In the genomic region with DNA sequence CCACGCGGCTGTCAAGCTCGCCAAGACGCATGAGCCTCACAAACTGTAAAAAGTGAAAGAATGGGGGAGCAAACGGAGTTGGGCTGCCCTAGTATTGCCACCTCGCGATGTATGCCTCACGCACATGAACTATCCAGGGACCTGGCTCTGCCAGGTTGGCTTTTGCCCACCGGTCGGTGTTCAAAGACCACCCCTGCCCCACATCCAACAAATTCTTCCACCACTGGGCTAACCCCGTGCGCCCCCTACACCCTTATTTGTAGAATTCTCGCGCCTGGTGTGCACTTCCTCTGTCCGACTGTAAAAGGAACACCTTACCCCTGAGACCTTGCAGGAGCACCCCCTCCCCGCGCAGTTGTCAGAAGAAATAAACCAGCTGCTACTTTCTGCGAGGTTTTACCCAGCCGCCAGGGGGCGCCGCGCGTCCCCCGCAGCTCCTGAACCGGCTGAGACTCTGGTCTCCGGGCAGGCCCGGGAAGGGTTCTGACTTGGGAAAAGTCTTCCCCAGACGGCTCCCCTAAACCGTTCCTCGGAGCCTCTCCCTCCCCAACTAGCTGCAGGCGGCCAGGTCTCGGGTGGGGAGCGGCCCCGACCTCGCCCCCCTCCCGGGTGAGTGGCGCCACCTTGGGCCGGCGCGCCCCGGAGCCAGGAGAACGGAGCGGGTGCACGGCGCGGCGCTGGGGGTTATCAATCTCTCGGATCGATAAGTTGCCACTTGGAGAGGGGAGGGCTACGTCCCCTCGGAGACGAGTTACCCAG, we compare ENCODE assay signal across 1 cellular context.
TF ChIP-seq lines count a peak whose summit lies in the region.

No MANE protein-coding gene starts in this region.

TF ChIP-seq in HepG2, 621 proteins besides CTCF, POLR2A, EP300 and RAD21 (continued from another document and continues in another):
- TF ChIP-seq, protein P1, sequence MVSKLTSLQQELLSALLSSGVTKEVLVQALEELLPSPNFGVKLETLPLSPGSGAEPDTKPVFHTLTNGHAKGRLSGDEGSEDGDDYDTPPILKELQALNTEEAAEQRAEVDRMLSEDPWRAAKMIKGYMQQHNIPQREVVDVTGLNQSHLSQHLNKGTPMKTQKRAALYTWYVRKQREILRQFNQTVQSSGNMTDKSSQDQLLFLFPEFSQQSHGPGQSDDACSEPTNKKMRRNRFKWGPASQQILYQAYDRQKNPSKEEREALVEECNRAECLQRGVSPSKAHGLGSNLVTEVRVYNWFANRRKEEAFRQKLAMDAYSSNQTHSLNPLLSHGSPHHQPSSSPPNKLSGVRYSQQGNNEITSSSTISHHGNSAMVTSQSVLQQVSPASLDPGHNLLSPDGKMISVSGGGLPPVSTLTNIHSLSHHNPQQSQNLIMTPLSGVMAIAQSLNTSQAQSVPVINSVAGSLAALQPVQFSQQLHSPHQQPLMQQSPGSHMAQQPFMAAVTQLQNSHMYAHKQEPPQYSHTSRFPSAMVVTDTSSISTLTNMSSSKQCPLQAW (CRISPR knock-in tag; IDR thresholded peaks at IDR 0.05): no peak
- TF ChIP-seq, protein P2, sequence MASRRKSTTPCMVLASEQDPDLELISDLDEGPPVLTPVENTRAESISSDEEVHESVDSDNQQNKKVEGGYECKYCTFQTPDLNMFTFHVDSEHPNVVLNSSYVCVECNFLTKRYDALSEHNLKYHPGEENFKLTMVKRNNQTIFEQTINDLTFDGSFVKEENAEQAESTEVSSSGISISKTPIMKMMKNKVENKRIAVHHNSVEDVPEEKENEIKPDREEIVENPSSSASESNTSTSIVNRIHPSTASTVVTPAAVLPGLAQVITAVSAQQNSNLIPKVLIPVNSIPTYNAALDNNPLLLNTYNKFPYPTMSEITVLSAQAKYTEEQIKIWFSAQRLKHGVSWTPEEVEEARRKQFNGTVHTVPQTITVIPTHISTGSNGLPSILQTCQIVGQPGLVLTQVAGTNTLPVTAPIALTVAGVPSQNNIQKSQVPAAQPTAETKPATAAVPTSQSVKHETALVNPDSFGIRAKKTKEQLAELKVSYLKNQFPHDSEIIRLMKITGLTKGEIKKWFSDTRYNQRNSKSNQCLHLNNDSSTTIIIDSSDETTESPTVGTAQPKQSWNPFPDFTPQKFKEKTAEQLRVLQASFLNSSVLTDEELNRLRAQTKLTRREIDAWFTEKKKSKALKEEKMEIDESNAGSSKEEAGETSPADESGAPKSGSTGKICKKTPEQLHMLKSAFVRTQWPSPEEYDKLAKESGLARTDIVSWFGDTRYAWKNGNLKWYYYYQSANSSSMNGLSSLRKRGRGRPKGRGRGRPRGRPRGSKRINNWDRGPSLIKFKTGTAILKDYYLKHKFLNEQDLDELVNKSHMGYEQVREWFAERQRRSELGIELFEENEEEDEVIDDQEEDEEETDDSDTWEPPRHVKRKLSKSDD (CRISPR knock-in tag; IDR thresholded peaks at IDR 0.05; ENCODE audit: low read depth): no peak
- 0 out of 2 replicates have a peak, but pooled peaks have one; percentile 15 for TF ChIP-seq HDAC1 (CRISPR knock-in tag; IDR thresholded peaks at IDR 0.05)
- TF ChIP-seq MXD4 (CRISPR knock-in tag; IDR thresholded peaks at IDR 0.05): no peak
- no peak for TF ChIP-seq ZNF441 (CRISPR knock-in tag; IDR thresholded peaks at IDR 0.05; ENCODE audit: borderline replicate concordance)
- TF ChIP-seq ZNF367 (CRISPR knock-in tag; IDR thresholded peaks at IDR 0.05; ENCODE audit: borderline replicate concordance): no peak
- no peak for TF ChIP-seq THAP11 (CRISPR knock-in tag; IDR thresholded peaks at IDR 0.05)
- no peak for TF ChIP-seq ZNF749 (CRISPR knock-in tag; IDR thresholded peaks at IDR 0.05; ENCODE audit: borderline replicate concordance)
- no peak for TF ChIP-seq RNF2 (conservative IDR thresholded peaks at IDR 0.05; ENCODE audit: low read depth)
- no peak for TF ChIP-seq ZSCAN12 (CRISPR knock-in tag; IDR thresholded peaks at IDR 0.05)
- no peak for TF ChIP-seq TAF1 (CRISPR knock-in tag; IDR thresholded peaks at IDR 0.05)
- TF ChIP-seq ZNF549 (CRISPR knock-in tag; IDR thresholded peaks at IDR 0.05): no peak
- TF ChIP-seq ZNF780A (CRISPR knock-in tag; IDR thresholded peaks at IDR 0.05): no peak
- TF ChIP-seq, protein P3, sequence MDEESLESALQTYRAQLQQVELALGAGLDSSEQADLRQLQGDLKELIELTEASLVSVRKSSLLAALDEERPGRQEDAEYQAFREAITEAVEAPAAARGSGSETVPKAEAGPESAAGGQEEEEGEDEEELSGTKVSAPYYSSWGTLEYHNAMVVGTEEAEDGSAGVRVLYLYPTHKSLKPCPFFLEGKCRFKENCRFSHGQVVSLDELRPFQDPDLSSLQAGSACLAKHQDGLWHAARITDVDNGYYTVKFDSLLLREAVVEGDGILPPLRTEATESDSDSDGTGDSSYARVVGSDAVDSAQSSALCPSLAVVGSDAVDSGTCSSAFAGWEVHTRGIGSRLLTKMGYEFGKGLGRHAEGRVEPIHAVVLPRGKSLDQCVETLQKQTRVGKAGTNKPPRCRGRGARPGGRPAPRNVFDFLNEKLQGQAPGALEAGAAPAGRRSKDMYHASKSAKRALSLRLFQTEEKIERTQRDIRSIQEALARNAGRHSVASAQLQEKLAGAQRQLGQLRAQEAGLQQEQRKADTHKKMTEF (CRISPR knock-in tag; IDR thresholded peaks at IDR 0.05): no peak
- 0 out of 2 replicates have a peak, but pooled peaks have one; percentile 40 for TF ChIP-seq HES4 (CRISPR knock-in tag; IDR thresholded peaks at IDR 0.05; ENCODE audit: borderline replicate concordance)
- TF ChIP-seq, protein P4, sequence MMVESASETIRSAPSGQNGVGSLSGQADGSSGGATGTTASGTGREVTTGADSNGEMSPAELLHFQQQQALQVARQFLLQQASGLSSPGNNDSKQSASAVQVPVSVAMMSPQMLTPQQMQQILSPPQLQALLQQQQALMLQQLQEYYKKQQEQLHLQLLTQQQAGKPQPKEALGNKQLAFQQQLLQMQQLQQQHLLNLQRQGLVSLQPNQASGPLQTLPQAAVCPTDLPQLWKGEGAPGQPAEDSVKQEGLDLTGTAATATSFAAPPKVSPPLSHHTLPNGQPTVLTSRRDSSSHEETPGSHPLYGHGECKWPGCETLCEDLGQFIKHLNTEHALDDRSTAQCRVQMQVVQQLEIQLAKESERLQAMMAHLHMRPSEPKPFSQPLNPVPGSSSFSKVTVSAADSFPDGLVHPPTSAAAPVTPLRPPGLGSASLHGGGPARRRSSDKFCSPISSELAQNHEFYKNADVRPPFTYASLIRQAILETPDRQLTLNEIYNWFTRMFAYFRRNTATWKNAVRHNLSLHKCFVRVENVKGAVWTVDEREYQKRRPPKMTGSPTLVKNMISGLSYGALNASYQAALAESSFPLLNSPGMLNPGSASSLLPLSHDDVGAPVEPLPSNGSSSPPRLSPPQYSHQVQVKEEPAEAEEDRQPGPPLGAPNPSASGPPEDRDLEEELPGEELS (CRISPR knock-in tag; IDR thresholded peaks at IDR 0.05): no peak
- TF ChIP-seq ZBTB7B (CRISPR knock-in tag; IDR thresholded peaks at IDR 0.05): 0 out of 2 replicates have a peak, but pooled peaks have one; percentile 33
- TF ChIP-seq, protein P5, sequence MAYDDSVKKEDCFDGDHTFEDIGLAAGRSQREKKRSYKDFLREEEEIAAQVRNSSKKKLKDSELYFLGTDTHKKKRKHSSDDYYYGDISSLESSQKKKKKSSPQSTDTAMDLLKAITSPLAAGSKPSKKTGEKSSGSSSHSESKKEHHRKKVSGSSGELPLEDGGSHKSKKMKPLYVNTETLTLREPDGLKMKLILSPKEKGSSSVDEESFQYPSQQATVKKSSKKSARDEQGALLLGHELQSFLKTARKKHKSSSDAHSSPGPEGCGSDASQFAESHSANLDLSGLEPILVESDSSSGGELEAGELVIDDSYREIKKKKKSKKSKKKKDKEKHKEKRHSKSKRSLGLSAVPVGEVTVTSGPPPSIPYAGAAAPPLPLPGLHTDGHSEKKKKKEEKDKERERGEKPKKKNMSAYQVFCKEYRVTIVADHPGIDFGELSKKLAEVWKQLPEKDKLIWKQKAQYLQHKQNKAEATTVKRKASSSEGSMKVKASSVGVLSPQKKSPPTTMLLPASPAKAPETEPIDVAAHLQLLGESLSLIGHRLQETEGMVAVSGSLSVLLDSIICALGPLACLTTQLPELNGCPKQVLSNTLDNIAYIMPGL (CRISPR knock-in tag; IDR thresholded peaks at IDR 0.05; ENCODE audit: borderline replicate concordance in 1 of 2, low read depth in 1 of 2): peak in 1 of 2 experiments; percentile 59; a peak in 1 of 4 replicates
- TF ChIP-seq SP5 (CRISPR knock-in tag; IDR thresholded peaks at IDR 0.05; ENCODE audit: borderline replicate concordance, low read depth): no peak
- no peak for TF ChIP-seq HNRNPK (IDR thresholded peaks at IDR 0.05; ENCODE audit: low read depth, low read length, poor library complexity, severe bottlenecking)
- no peak for TF ChIP-seq ZSCAN9 (CRISPR knock-in tag; IDR thresholded peaks at IDR 0.05; ENCODE audit: borderline replicate concordance)
- TF ChIP-seq, protein P6, sequence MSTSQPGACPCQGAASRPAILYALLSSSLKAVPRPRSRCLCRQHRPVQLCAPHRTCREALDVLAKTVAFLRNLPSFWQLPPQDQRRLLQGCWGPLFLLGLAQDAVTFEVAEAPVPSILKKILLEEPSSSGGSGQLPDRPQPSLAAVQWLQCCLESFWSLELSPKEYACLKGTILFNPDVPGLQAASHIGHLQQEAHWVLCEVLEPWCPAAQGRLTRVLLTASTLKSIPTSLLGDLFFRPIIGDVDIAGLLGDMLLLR (CRISPR knock-in tag; IDR thresholded peaks at IDR 0.05): no peak
- no peak for TF ChIP-seq ZNF552 (CRISPR knock-in tag; IDR thresholded peaks at IDR 0.05; ENCODE audit: borderline replicate concordance)
- no peak for TF ChIP-seq ZNF562 (CRISPR knock-in tag; IDR thresholded peaks at IDR 0.05; ENCODE audit: borderline replicate concordance)
- TF ChIP-seq KDM5B (CRISPR knock-in tag; IDR thresholded peaks at IDR 0.05; ENCODE audit: borderline replicate concordance): peak; percentile 49; the same call in 1 of the 2 replicates
- TF ChIP-seq ZNF660 (CRISPR knock-in tag; IDR thresholded peaks at IDR 0.05; ENCODE audit: borderline replicate concordance, low read depth): no peak
- TF ChIP-seq REPIN1 (CRISPR knock-in tag; IDR thresholded peaks at IDR 0.05; ENCODE audit: borderline replicate concordance, low read depth): no peak
- no peak for TF ChIP-seq ZNF644 (CRISPR knock-in tag; IDR thresholded peaks at IDR 0.05; ENCODE audit: low read depth)
- TF ChIP-seq ZNF496 (CRISPR knock-in tag; IDR thresholded peaks at IDR 0.05; ENCODE audit: insufficient replicate concordance): no peak
- TF ChIP-seq HOXD1 (CRISPR knock-in tag; IDR thresholded peaks at IDR 0.05): no peak
- no peak for TF ChIP-seq JDP2 (CRISPR knock-in tag; IDR thresholded peaks at IDR 0.05; ENCODE audit: borderline replicate concordance)
- no peak for TF ChIP-seq POLR2AphosphoS5 (IDR thresholded peaks at IDR 0.05; ENCODE audit: low read depth, low read length)
- no peak for TF ChIP-seq KLF11 (CRISPR knock-in tag; IDR thresholded peaks at IDR 0.05)
- no peak for TF ChIP-seq ZFP36L2 (CRISPR knock-in tag; IDR thresholded peaks at IDR 0.05)
- no peak for TF ChIP-seq NFE2L2 (IDR thresholded peaks at IDR 0.05; ENCODE audit: low read length)
- TF ChIP-seq GATAD1 (CRISPR knock-in tag; IDR thresholded peaks at IDR 0.05): no peak
- TF ChIP-seq, protein P7, sequence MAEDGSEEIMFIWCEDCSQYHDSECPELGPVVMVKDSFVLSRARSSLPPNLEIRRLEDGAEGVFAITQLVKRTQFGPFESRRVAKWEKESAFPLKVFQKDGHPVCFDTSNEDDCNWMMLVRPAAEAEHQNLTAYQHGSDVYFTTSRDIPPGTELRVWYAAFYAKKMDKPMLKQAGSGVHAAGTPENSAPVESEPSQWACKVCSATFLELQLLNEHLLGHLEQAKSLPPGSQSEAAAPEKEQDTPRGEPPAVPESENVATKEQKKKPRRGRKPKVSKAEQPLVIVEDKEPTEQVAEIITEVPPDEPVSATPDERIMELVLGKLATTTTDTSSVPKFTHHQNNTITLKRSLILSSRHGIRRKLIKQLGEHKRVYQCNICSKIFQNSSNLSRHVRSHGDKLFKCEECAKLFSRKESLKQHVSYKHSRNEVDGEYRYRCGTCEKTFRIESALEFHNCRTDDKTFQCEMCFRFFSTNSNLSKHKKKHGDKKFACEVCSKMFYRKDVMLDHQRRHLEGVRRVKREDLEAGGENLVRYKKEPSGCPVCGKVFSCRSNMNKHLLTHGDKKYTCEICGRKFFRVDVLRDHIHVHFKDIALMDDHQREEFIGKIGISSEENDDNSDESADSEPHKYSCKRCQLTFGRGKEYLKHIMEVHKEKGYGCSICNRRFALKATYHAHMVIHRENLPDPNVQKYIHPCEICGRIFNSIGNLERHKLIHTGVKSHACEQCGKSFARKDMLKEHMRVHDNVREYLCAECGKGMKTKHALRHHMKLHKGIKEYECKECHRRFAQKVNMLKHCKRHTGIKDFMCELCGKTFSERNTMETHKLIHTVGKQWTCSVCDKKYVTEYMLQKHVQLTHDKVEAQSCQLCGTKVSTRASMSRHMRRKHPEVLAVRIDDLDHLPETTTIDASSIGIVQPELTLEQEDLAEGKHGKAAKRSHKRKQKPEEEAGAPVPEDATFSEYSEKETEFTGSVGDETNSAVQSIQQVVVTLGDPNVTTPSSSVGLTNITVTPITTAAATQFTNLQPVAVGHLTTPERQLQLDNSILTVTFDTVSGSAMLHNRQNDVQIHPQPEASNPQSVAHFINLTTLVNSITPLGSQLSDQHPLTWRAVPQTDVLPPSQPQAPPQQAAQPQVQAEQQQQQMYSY (CRISPR knock-in tag; IDR thresholded peaks at IDR 0.05): peak; percentile 82
- TF ChIP-seq CHCHD3 (CRISPR knock-in tag; IDR thresholded peaks at IDR 0.05): no peak
- TF ChIP-seq GTF3A (CRISPR knock-in tag; conservative IDR thresholded peaks at IDR 0.05): no peak
- TF ChIP-seq ZNF12 (CRISPR knock-in tag; IDR thresholded peaks at IDR 0.05): no peak
- no peak for TF ChIP-seq CBX2 (IDR thresholded peaks at IDR 0.05; ENCODE audit: low read depth, low read length)
- no peak for TF ChIP-seq CBX2 (CRISPR knock-in tag; IDR thresholded peaks at IDR 0.05; ENCODE audit: low read depth)
- TF ChIP-seq, protein P8, sequence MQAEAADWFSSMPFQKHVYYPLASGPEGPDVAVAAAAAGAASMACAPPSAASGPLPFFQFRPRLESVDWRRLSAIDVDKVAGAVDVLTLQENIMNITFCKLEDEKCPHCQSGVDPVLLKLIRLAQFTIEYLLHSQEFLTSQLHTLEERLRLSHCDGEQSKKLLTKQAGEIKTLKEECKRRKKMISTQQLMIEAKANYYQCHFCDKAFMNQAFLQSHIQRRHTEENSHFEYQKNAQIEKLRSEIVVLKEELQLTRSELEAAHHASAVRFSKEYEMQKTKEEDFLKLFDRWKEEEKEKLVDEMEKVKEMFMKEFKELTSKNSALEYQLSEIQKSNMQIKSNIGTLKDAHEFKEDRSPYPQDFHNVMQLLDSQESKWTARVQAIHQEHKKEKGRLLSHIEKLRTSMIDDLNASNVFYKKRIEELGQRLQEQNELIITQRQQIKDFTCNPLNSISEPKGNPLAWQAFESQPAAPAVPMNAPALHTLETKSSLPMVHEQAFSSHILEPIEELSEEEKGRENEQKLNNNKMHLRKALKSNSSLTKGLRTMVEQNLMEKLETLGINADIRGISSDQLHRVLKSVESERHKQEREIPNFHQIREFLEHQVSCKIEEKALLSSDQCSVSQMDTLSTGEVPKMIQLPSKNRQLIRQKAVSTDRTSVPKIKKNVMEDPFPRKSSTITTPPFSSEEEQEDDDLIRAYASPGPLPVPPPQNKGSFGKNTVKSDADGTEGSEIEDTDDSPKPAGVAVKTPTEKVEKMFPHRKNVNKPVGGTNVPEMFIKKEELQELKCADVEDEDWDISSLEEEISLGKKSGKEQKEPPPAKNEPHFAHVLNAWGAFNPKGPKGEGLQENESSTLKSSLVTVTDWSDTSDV (CRISPR knock-in tag; IDR thresholded peaks at IDR 0.05): no peak
